ENCODE assay signal across 28 cellular contexts in genomic region chr11:37496196-37496595, GRCh38.
"Had no signal": no experiment of that assay in that cellular context is flagged by ENCODE, and none has a peak within 500 bp of the region (broad histone marks: within the 10 kb centered on the region; RNA-seq: fewer than 3 reads in every experiment).

No MANE protein-coding gene starts in this region.

- H3K27ac ChIP-seq: brain microvascular endothelial cell, neutrophil, right lobe of liver, testis, transverse colon, WERI-Rb-1 had no signal

- H3K9me3 ChIP-seq: neutrophil, right lobe of liver, testis, transverse colon had no signal

- DNase-seq: activated CD4-positive, alpha-beta memory T cell treated with anti-CD3 and anti-CD28 coated beads, Interleukin-2, amount 10 ng/mL, durations not matched to agents 7 days and 5 days; activated CD4-positive, alpha-beta T cell treated with anti-CD3 and anti-CD28 coated beads for 1 hour; activated CD4-positive, alpha-beta T cell treated with anti-CD3 and anti-CD28 coated beads, Interleukin-2, amount 10 ng/mL, durations not matched to agents 7 days and 5 days; activated CD8-positive, alpha-beta memory T cell treated with anti-CD3 and anti-CD28 coated beads, Interleukin-2, amount 50 U/mL, for 48 hours; activated gamma-delta T cell treated with Interleukin-2 at 50 U/mL for 16 hours; activated naive CD4-positive, alpha-beta T cell treated with anti-CD3 and anti-CD28 coated beads, Interleukin-2, amount 50 U/mL, for 16 hours; activated T-cell treated with anti-CD3 and anti-CD28 coated beads, Interleukin-2, amount 50 U/mL, for 24 hours; amniotic stem cell; brain microvascular endothelial cell; caudate nucleus; dermis blood vessel endothelial cell; effector CD4-positive, alpha-beta T cell; head of caudate nucleus; hippocampal formation; kidney; naive B cell; nephron progenitor cell; right lobe of liver; stimulated activated CD4-positive, alpha-beta T cell treated with anti-CD3 and anti-CD28 coated beads, Interleukin-12 subunit alpha, Interleukin-12 subunit beta, amount 100 ng/mL, for 4 hours; stimulated activated CD4-positive, alpha-beta T cell treated with anti-CD3 and anti-CD28 coated beads, Interleukin-4, amount 100 ng/mL, for 1 hour; stimulated activated naive CD8-positive, alpha-beta T cell treated with anti-CD3 and anti-CD28 coated beads, Interleukin-15, Interleukin-2, amounts not matched to agents 100 U/mL and 50 U/mL, for 24 hours; T-helper 17 cell; T1000; testis; transverse colon; WERI-Rb-1 had no signal

- H3K36me3 ChIP-seq: brain microvascular endothelial cell, neutrophil, right lobe of liver, transverse colon, WERI-Rb-1 had no signal

- H3K27me3 ChIP-seq: brain microvascular endothelial cell, neutrophil, right lobe of liver, testis, transverse colon had no signal

- ATAC-seq: right lobe of liver; stimulated activated naive CD8-positive, alpha-beta T cell treated with anti-CD3 and anti-CD28 coated beads, Interleukin-15, Interleukin-2, amounts not matched to agents 100 U/mL and 50 U/mL, for 24 hours; T-helper 17 cell had no signal

- FAIRE-seq: astrocyte, kidney had no signal

- H3K4me3 ChIP-seq: right lobe of liver, testis, transverse colon had no signal

- H3K4me1 ChIP-seq: right lobe of liver, testis, transverse colon had no signal
